Comparison of ENCODE assay signal across 1 cellular context in the genomic region with DNA sequence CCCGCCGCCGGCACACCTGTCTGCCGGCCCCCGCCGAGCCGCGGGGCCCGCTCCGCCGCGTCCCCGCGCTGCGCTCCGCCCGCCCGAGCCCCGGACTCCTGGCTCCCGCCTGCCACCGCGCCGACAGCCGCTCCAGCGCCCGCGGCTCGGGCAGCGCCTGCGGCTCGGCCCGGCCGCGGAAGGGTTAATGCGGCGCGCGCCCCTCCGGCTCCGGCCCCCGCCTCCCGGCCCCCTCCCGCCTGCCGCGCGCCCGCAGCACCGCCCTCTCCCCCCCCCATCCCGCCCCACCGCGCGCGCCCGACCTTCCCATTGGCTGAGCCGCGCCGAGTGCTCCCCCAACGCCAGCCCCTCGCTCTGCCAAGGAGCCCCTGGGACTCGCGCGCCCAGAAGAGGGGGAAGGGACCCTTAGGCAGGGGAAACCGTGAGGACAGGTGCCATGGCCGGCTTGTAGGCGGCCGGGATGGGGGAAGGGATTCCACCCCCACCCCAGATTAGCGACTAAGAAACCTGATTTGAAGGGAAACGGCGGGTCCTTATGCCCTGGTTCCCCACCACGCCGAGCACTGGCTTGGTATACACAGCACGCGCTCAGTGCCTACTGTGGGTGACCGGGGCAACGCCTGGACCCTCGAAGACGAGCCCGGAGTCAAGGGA.
A peak's percentile ranks its signal among the peaks of the same experiment; 100 is the strongest.
TF ChIP-seq lines count a peak whose summit lies in the region.

Gene KCNH2, minus strand, starts transcription at position 186 of the 654 bp plus-strand sequence. CDS start 408 bp downstream, outside the sequence.

TF ChIP-seq in WTC11, 78 proteins besides CTCF, POLR2A, EP300 and RAD21 (continued from another document):
- 0 out of 2 replicates have a peak, but pooled peaks have one; percentile 20 for TF ChIP-seq ZNF281 (CRISPR knock-in tag; IDR thresholded peaks at IDR 0.05)
- TF ChIP-seq ZBTB43 (CRISPR knock-in tag; IDR thresholded peaks at IDR 0.05), result 0 out of 2 replicates have a peak, but pooled peaks have one; percentile 13
- TF ChIP-seq, protein P1, sequence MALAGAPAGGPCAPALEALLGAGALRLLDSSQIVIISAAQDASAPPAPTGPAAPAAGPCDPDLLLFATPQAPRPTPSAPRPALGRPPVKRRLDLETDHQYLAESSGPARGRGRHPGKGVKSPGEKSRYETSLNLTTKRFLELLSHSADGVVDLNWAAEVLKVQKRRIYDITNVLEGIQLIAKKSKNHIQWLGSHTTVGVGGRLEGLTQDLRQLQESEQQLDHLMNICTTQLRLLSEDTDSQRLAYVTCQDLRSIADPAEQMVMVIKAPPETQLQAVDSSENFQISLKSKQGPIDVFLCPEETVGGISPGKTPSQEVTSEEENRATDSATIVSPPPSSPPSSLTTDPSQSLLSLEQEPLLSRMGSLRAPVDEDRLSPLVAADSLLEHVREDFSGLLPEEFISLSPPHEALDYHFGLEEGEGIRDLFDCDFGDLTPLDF (CRISPR knock-in tag; IDR thresholded peaks at IDR 0.05), result no peak
- 0 out of 2 replicates have a peak, but pooled peaks have one; percentile 5 for TF ChIP-seq FOXP4 (CRISPR knock-in tag; IDR thresholded peaks at IDR 0.05)
- TF ChIP-seq IRF1 (CRISPR knock-in tag; IDR thresholded peaks at IDR 0.05), result no peak
- TF ChIP-seq, protein P2, sequence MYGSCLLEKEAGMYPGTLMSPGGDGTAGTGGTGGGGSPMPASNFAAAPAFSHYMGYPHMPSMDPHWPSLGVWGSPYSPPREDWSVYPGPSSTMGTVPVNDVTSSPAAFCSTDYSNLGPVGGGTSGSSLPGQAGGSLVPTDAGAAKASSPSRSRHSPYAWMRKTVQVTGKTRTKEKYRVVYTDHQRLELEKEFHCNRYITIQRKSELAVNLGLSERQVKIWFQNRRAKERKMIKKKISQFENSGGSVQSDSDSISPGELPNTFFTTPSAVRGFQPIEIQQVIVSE (CRISPR knock-in tag; IDR thresholded peaks at IDR 0.05; ENCODE audit: borderline replicate concordance), result no peak
